Comparison of ENCODE assay signal across 12 cellular contexts in genomic region chr1:21914880-21915640, GRCh38. TPM values are rescaled to one million over a fixed set of nuclear protein-coding genes. Genes with fewer than 3 reads are reported as not detected.
A peak's percentile ranks its signal among the peaks of the same experiment; 100 is the strongest.
DNase-seq lines count a peak whose midpoint lies in the region; ATAC-seq and TF ChIP-seq lines count a peak whose summit lies in the region.
"Had no signal": no experiment of that assay in that cellular context is flagged by ENCODE, and none has a peak within 500 bp of the region (broad histone marks: within the 10 kb centered on the region; RNA-seq: fewer than 3 reads in every experiment).

No MANE protein-coding gene starts in this region.

- H3K4me1 ChIP-seq in left lung (peaks cover 41 to 71% of the 10 kb centered on the region in 2 donors), thyroid gland (peaks cover 58 to 63% of the 10 kb centered on the region in 2 donors)

- ATAC-seq in WTC11 (no peak), left lung (peak; percentile 9), GM18519 (IDR thresholded peaks at IDR 0.05; ENCODE audit: low FRiP score, unreplicated experiment) (no peak)
- ATAC-seq: activated naive CD8-positive, alpha-beta T cell treated with anti-CD3 and anti-CD28 coated beads, Interleukin-2, amount 50 U/mL, for 24 hours had no signal

- no peaks in the 10 kb centered on the region for H3K36me3 ChIP-seq in left lung
- H3K36me3 ChIP-seq in thyroid gland, result no peaks in the 10 kb centered on the region

- no peak for TF ChIP-seq POLR2A in thyroid gland (IDR thresholded peaks at IDR 0.05)

- H3K27me3 ChIP-seq in left lung (no peaks in the 10 kb centered on the region), thyroid gland (no peaks in the 10 kb centered on the region)

- H3K36me3 Mint-ChIP-seq in WTC11, result 0 out of 2 replicates have a peak, but pooled peaks cover 4% of the 10 kb centered on the region

- H3K27ac ChIP-seq in left lung (peak overlapping the region; percentile 23 to 48), thyroid gland (peak overlapping the region; percentile 57 to 81 (median 58))
- H3K27ac ChIP-seq: 22Rv1 had no signal

- no peaks in the 10 kb centered on the region for H3K27me3 Mint-ChIP-seq in WTC11 (ENCODE audit: low read depth)
- H3K27me3 Mint-ChIP-seq: activated naive CD8-positive, alpha-beta T cell treated with anti-CD3 and anti-CD28 coated beads, Interleukin-2, amount 50 U/mL, for 24 hours had no signal

- peaks cover 50% of the 10 kb centered on the region for H3K4me1 Mint-ChIP-seq in WTC11

- H3K9me3 Mint-ChIP-seq in WTC11, result no peaks in the 10 kb centered on the region
- H3K9me3 Mint-ChIP-seq: activated naive CD8-positive, alpha-beta T cell treated with anti-CD3 and anti-CD28 coated beads, Interleukin-2, amount 50 U/mL, for 24 hours had no signal

- POLR2A ChIA-PET in WTC11 (lab: Charles Lee), result no interaction called here

- no peak for TF ChIP-seq CTCF in WTC11 (IDR thresholded peaks at IDR 0.05)
- TF ChIP-seq CTCF in left lung (IDR thresholded peaks at IDR 0.05), result no peak
- TF ChIP-seq CTCF in thyroid gland (IDR thresholded peaks at IDR 0.05), result no peak

- H3K9me3 ChIP-seq in left lung (no peaks in the 10 kb centered on the region), thyroid gland (no peaks in the 10 kb centered on the region)

- H3K4me3 ChIP-seq in left lung (no peak overlapping the region), thyroid gland (replicated peaks in 1 of 3) (no peak overlapping the region)

- 12 to 25% methylated on average over 10 to 14 of the region's 21 CpGs for WGBS in thyroid gland, 2 donors

- H3K4me3 Mint-ChIP-seq in WTC11, result no peak overlapping the region
- H3K4me3 Mint-ChIP-seq: activated naive CD8-positive, alpha-beta T cell treated with anti-CD3 and anti-CD28 coated beads, Interleukin-2, amount 50 U/mL, for 24 hours had no signal

- H3K27ac Mint-ChIP-seq in WTC11, result peak overlapping the region; percentile 91
- H3K27ac Mint-ChIP-seq: activated naive CD8-positive, alpha-beta T cell treated with anti-CD3 and anti-CD28 coated beads, Interleukin-2, amount 50 U/mL, for 24 hours had no signal

- DNase-seq in DMS153 (lab: John Stamatoyannopoulos, UW) (peak; percentile 20), DMS153 treated with DMSO at 0.1 percent for 48 hours (lab: John Stamatoyannopoulos, UW; ENCODE audit: unreplicated experiment) (no peak), WTC11 (ENCODE audit: low spot score) (no peak), left lung (no peak), thyroid gland (peak; percentile 78 to 79), DMS53 (lab: John Stamatoyannopoulos, UW) (no peak), NAMALWA (ENCODE audit: low spot score) (no peak)
- DNase-seq: activated CD4-positive, CD25-positive, alpha-beta regulatory T cell treated with anti-CD3 and anti-CD28 coated beads, Interleukin-2, amount 50 U/mL, for 72 hours; activated naive CD8-positive, alpha-beta T cell treated with anti-CD3 and anti-CD28 coated beads, Interleukin-2, amount 50 U/mL, for 24 hours; occipital lobe had no signal

- CTCF ChIA-PET in WTC11 (lab: Charles Lee), result interaction anchor here (0.9 to 1.2 kb wide), 4 partner anchors 21 to 49 kb away, joined by 3 read pairs; no protein-coding TSS in a partner anchor

- intact Hi-C loops in left lung (cut with DNase I) (no loop called here), thyroid gland (cut with DNase I) (loop anchor here (5.0 kb wide), 1 partner anchor 37 kb away; no protein-coding TSS in a partner anchor)

TF ChIP-seq in WTC11, 78 proteins besides CTCF, POLR2A, EP300 and RAD21:
- no peak for TF ChIP-seq ZNF532 (CRISPR knock-in tag; IDR thresholded peaks at IDR 0.05; ENCODE audit: borderline replicate concordance)
- no peak for TF ChIP-seq MYBL2 (CRISPR knock-in tag; IDR thresholded peaks at IDR 0.05)
- TF ChIP-seq ZNF425 (CRISPR knock-in tag; conservative IDR thresholded peaks at IDR 0.05), result no peak
- no peak for TF ChIP-seq GABPB1 (CRISPR knock-in tag; IDR thresholded peaks at IDR 0.05)
- no peak for TF ChIP-seq ZSCAN18 (CRISPR knock-in tag; IDR thresholded peaks at IDR 0.05)
- no peak for TF ChIP-seq NFATC4 (CRISPR knock-in tag; IDR thresholded peaks at IDR 0.05)
- no peak for TF ChIP-seq ZBTB43 (CRISPR knock-in tag; IDR thresholded peaks at IDR 0.05)
- TF ChIP-seq FOXK1 (CRISPR knock-in tag; IDR thresholded peaks at IDR 0.05), result no peak

RNA-seq across cellular contexts. Expression of gene HSPG2, which starts 22.1 kb away (rescaled TPM):
- total RNA-seq in WTC11 (2021) (120 to 127 TPM (median 120 TPM) in 3 replicates), left lung (100 to 1,000 TPM; 324 to 434 TPM), thyroid gland (100 to 1,000 TPM in 2 of 4 donors, 10 to 100 TPM in 2; 75.7 to 239 (median 96.8) TPM)

Comparison
In these comparisons a context has a peak if more than half of its experiments do, and no peak if none do; other contexts are left out.
1. DNase-seq: peak in DMS153 (single experiment) and thyroid gland (2 of 2); none in DMS153 treated with DMSO at 0.1 percent for 48 hours (single experiment), WTC11 (single experiment), left lung (0 of 2), DMS53 (single experiment) and NAMALWA (single experiment).